In the genomic region with DNA sequence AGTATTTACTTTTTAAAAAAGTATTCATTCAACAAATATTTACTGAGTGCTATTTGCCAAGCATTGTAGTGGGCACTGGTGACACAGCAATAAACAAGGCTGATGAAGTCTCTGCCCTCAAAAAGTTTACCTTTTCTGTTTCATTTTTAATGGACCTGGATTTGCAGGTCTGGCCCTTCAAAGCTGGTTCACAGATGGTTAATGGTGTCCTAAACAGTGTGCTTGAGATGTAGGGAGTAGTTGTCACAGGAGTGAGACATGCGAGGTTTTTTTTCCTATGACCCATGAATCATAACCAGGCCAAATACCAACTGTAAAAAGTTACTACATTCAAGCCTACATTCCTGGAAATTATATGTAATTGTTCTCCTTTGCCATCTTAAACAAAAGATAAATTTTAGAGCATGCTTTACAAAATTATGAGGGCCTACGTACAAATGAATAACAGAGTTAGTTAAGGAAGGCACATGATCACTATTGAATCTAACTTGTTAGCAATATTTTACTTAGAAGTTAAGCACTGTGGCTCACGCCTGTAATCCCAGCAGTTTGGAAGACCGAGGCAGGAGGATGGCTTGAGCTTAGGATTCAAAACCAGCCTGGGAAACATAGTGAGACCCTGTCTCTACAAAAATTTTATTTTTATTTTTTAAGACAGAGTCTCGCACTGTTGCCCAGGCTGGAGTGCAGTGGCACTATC, we compare ENCODE assay signal across 15 cellular contexts.
A peak's percentile ranks its signal among the peaks of the same experiment; 100 is the strongest.
DNase-seq lines count a peak whose midpoint lies in the region; ATAC-seq, FAIRE-seq and TF ChIP-seq lines count a peak whose summit lies in the region.
"Had no signal": no experiment of that assay in that cellular context is flagged by ENCODE, and none has a peak within 500 bp of the region (broad histone marks: within the 10 kb centered on the region; RNA-seq: fewer than 3 reads in every experiment).

No MANE protein-coding gene starts in this region.

- peaks cover 6% of the 10 kb centered on the region; the same call in 1 of the 2 replicates for H3K9me3 Mint-ChIP-seq in HFFc6
- peaks cover 0 to 9% of the 10 kb centered on the region in 2 donors for H3K9me3 Mint-ChIP-seq in activated naive CD4-positive, alpha-beta T cell treated with anti-CD3 and anti-CD28 coated beads, Interleukin-2, amount 50 U/mL, for 72 hours

- H3K4me2 ChIP-seq in HepG2 (ENCODE audit: low read depth, low read length): no peak overlapping the region; the same call in 1 of the 2 replicates

- 86% methylated on average over 5 of the region's 5 CpGs for whole genome bisulfite sequencing in HepG2 (ENCODE audit: low lambda C conversion rate)

- H3K36me3 ChIP-seq in brain microvascular endothelial cell (replicated peaks) (no peaks in the 10 kb centered on the region), HepG2 (replicated peaks in 1 of 2; ENCODE audit: control insufficient read depth in 1 of 2, insufficient read depth in 2 of 2, low read length in 2 of 2) (no peaks in the 10 kb centered on the region)

- POLR2A ChIA-PET in AG04449 (lab: Yijun Ruan, JAX): no interaction called here
- POLR2A ChIA-PET in HepG2 (lab: Yijun Ruan, JAX): no interaction called here

- H3K4me3 ChIP-seq in AG04449 (ENCODE audit: low read depth, low read length) (no peak overlapping the region), brain microvascular endothelial cell (ENCODE audit: low read depth, low read length) (no peak overlapping the region), HepG2 (replicated peaks in 1 of 3; ENCODE audit: insufficient read depth in 1 of 3, low read depth in 2 of 3, low read length in 3 of 3) (no peak overlapping the region)

- peaks cover 13% of the 10 kb centered on the region for H3K4me1 ChIP-seq in HepG2 (ENCODE audit: insufficient read depth, low read length)

- FAIRE-seq in HepG2 (lab: Jason Lieb, UNC): no peak

- TF ChIP-seq CTCF in AG04449 (IDR thresholded peaks at IDR 0.05; ENCODE audit: insufficient read depth, low read length, missing control alignments) (no peak), HFFc6 (IDR thresholded peaks at IDR 0.05) (no peak), brain microvascular endothelial cell (IDR thresholded peaks at IDR 0.05; ENCODE audit: low read depth, low read length, missing control alignments) (no peak), HepG2 (CRISPR knock-in tag; IDR thresholded peaks at IDR 0.05) (no peak)

- TF ChIP-seq POLR2A in HepG2 (IDR thresholded peaks at IDR 0.05; ENCODE audit: insufficient read depth in 1 of 2, low read depth in 2 of 2, low read length in 2 of 2): no peak

- peak; percentile 77 for ATAC-seq in HepG2
- ATAC-seq in activated naive CD4-positive, alpha-beta T cell treated with anti-CD3 and anti-CD28 coated beads, Interleukin-2, amount 50 U/mL, for 72 hours: no peak
- no peak for ATAC-seq in GM19324 (IDR thresholded peaks at IDR 0.05; ENCODE audit: low FRiP score, unreplicated experiment)
- ATAC-seq: activated CD8-positive, alpha-beta T cell treated with anti-CD3 and anti-CD28 coated beads, Interleukin-2, amount 10 ng/mL, durations not matched to agents 7 days and 5 days had no signal

- H3K27me3 ChIP-seq in brain microvascular endothelial cell (replicated peaks) (no peaks in the 10 kb centered on the region), HepG2 (ENCODE audit: control insufficient read depth in 1 of 2, insufficient read depth in 2 of 2, low read length in 2 of 2) (no peaks in the 10 kb centered on the region)

- CTCF ChIA-PET in AG04449 (lab: Yijun Ruan, JAX) (interaction anchor here (0.6 to 1.0 kb wide), 3 partner anchors 11 to 18 kb away, joined by 3 read pairs; no protein-coding TSS in a partner anchor), HepG2 (lab: Yijun Ruan, JAX; ENCODE audit: low intra/inter-chr PET ratio, low total read pairs) (no interaction called here)

- H3K79me2 ChIP-seq in HepG2 (ENCODE audit: insufficient read depth, low read length): no peaks in the 10 kb centered on the region

- DNase-seq in AG04449 (ENCODE audit: low read depth, low spot score) (peak; percentile 29), HFFc6 (peak; percentile 66), brain microvascular endothelial cell (peak; percentile 60), HepG2 (ENCODE audit: low spot score) (peak; percentile 21), NCI-H524 (lab: John Stamatoyannopoulos, UW) (no peak), HuH-7 (ENCODE audit: low spot score) (no peak)
- no peak for DNase-seq in activated naive CD4-positive, alpha-beta T cell treated with anti-CD3 and anti-CD28 coated beads, Interleukin-2, amount 50 U/mL, for 72 hours (ENCODE audit: low spot score in 2 of 2)
- DNase-seq: activated CD8-positive, alpha-beta T cell treated with anti-CD3 and anti-CD28 coated beads, Interleukin-2, amount 10 ng/mL, durations not matched to agents 7 days and 5 days; CD4-positive, alpha-beta T cell; NCI-H1048; NK-92 treated with Interleukin-12 subunit alpha and Interleukin-12 subunit beta, amount 100 ng/mL, for 24 hours; stimulated activated CD4-positive, alpha-beta T cell treated with anti-CD3 and anti-CD28 coated beads, Interleukin-4, amount 100 ng/mL, for 1 hour had no signal

- no peak overlapping the region for H3K9ac ChIP-seq in HepG2 (ENCODE audit: insufficient read depth, low read depth, low read length)

- in situ Hi-C loops in brain microvascular endothelial cell (cut with HindIII; ENCODE audit: low pct_ligation_motif_present, low sequenced_read_pairs): no loop called here
- in situ Hi-C loops in HepG2 (cut with HindIII; ENCODE audit: extremely low pct_ligation_motif_present, low pct_unique_long_range_greater_than_20kb): no loop called here

- H3K27ac Mint-ChIP-seq in HFFc6: peak overlapping the region; percentile 77
- no peak overlapping the region for H3K27ac Mint-ChIP-seq in activated naive CD4-positive, alpha-beta T cell treated with anti-CD3 and anti-CD28 coated beads, Interleukin-2, amount 50 U/mL, for 72 hours
- H3K27ac Mint-ChIP-seq: activated CD8-positive, alpha-beta T cell treated with anti-CD3 and anti-CD28 coated beads, Interleukin-2, amount 10 ng/mL, durations not matched to agents 7 days and 5 days; CD4-positive, alpha-beta T cell; T-helper 2 cell treated with Interferon-gamma antibody and Interleukin-4, amounts not matched to agents 5 μg/mL and 100 μg/mL, for 36 hours had no signal

- no peak for TF ChIP-seq RAD21 in HepG2 (CRISPR knock-in tag; IDR thresholded peaks at IDR 0.05)

- H3K9me3 ChIP-seq in HepG2 (ENCODE audit: low read length): no peaks in the 10 kb centered on the region

- H3K4me1 Mint-ChIP-seq in HFFc6 (ENCODE audit: low read depth): peaks cover 14% of the 10 kb centered on the region

- H2AFZ ChIP-seq in HepG2 (ENCODE audit: low read length): no peak overlapping the region

- peaks cover 18% of the 10 kb centered on the region for H3K36me3 Mint-ChIP-seq in HFFc6 (ENCODE audit: low read depth)
- H3K36me3 Mint-ChIP-seq in activated naive CD4-positive, alpha-beta T cell treated with anti-CD3 and anti-CD28 coated beads, Interleukin-2, amount 50 U/mL, for 72 hours: peaks cover 10 to 14% of the 10 kb centered on the region in 2 donors

- intact Hi-C loops in HepG2 (cut with micrococcal nuclease; ENCODE audit: unreplicated experiment): no loop called here

- peak overlapping the region; percentile 29 for H3K4me3 Mint-ChIP-seq in HFFc6
- H3K4me3 Mint-ChIP-seq: activated CD8-positive, alpha-beta T cell treated with anti-CD3 and anti-CD28 coated beads, Interleukin-2, amount 10 ng/mL, durations not matched to agents 7 days and 5 days; CD4-positive, alpha-beta T cell; T-helper 2 cell treated with Interferon-gamma antibody and Interleukin-4, amounts not matched to agents 5 μg/mL and 100 μg/mL, for 36 hours had no signal

- no peak overlapping the region for H3K27ac ChIP-seq in brain microvascular endothelial cell
- H3K27ac ChIP-seq in HepG2 (ENCODE audit: extremely low read length, insufficient read depth, low read length): no peak overlapping the region
- H3K27ac ChIP-seq: epithelial cell of prostate had no signal

- TF ChIP-seq EP300 in HepG2 (IDR thresholded peaks at IDR 0.05; ENCODE audit: low read depth in 2 of 2, low read length in 2 of 2) (peak in 1 of 2 experiments; percentile 45; a peak in 1 of 4 replicates), HepG2 (CRISPR knock-in tag; IDR thresholded peaks at IDR 0.05; ENCODE audit: borderline replicate concordance) (no peak)

- no TSS peak for BruUV-seq in HepG2 (replicated peaks; lab: Mats Ljungman, UMichigan)

- H4K20me1 ChIP-seq in HepG2 (ENCODE audit: insufficient read depth, low read length): no peaks in the 10 kb centered on the region

- peaks cover 1% of the 10 kb centered on the region; the same call in 1 of the 2 replicates for H3K27me3 Mint-ChIP-seq in HFFc6 (ENCODE audit: insufficient read depth)
- H3K27me3 Mint-ChIP-seq: CD4-positive, alpha-beta T cell had no signal

TF ChIP-seq in HepG2, 621 proteins besides CTCF, POLR2A, EP300 and RAD21 (continues in another document):
- TF ChIP-seq RELA (CRISPR knock-in tag; IDR thresholded peaks at IDR 0.05): no peak
- TF ChIP-seq FOXA1 (IDR thresholded peaks at IDR 0.05): peak; percentile 36; the same call in 1 of the 2 replicates
- TF ChIP-seq FOXA1 (CRISPR knock-in tag; IDR thresholded peaks at IDR 0.05): no peak
- no peak for TF ChIP-seq FOXK2 (IDR thresholded peaks at IDR 0.05)
- no peak for TF ChIP-seq ZNF841 (CRISPR knock-in tag; IDR thresholded peaks at IDR 0.05; ENCODE audit: borderline replicate concordance)
- no peak for TF ChIP-seq ADNP (CRISPR knock-in tag; IDR thresholded peaks at IDR 0.05)
- no peak for TF ChIP-seq ZC3H4 (CRISPR knock-in tag; IDR thresholded peaks at IDR 0.05; ENCODE audit: borderline replicate concordance)
- TF ChIP-seq NFRKB (IDR thresholded peaks at IDR 0.05): no peak
- no peak for TF ChIP-seq ZNF34 (CRISPR knock-in tag; IDR thresholded peaks at IDR 0.05; ENCODE audit: borderline replicate concordance)
- TF ChIP-seq ARID2 (CRISPR knock-in tag; IDR thresholded peaks at IDR 0.05; ENCODE audit: borderline replicate concordance): no peak

Comparison
In these comparisons a context has a peak if more than half of its experiments do, and no peak if none do; other contexts are left out.
1. DNase-seq: peak in AG04449 (single experiment), HFFc6 (single experiment), brain microvascular endothelial cell (single experiment) and HepG2 (single experiment); none in NCI-H524 (0 of 2), activated naive CD4-positive, alpha-beta T cell treated with anti-CD3 and anti-CD28 coated beads, Interleukin-2, amount 50 U/mL, for 72 hours (0 of 2) and HuH-7 (single experiment).